8 cellular contexts compared by ENCODE assay signal in genomic region chr7:73005356-73005692, GRCh38. TPM values are rescaled to one million over a fixed set of nuclear protein-coding genes. Genes with fewer than 3 reads are reported as not detected.
DNase-seq lines count a peak whose midpoint lies in the region; ATAC-seq and TF ChIP-seq lines count a peak whose summit lies in the region.
"Not testable (repeated sequence)": the region's sequence is repeated elsewhere in the genome, so short reads cannot be mapped to it uniquely, and the experiment has no call there.

No MANE protein-coding gene starts in this region.

- peak overlapping the region; percentile 72 for H3K27ac ChIP-seq in CD8-positive, alpha-beta T cell (ENCODE audit: low read depth, low read length)

- not testable (repeated sequence) for H3K36me3 Mint-ChIP-seq in CD8-positive, alpha-beta T cell; activated naive CD8-positive, alpha-beta T cell treated with anti-CD3 and anti-CD28 coated beads, Interleukin-2, amount 50 U/mL, for 24 hours (ENCODE audit: low read depth)

- not testable (repeated sequence) for TF ChIP-seq CTCF in CD8-positive, alpha-beta T cell (IDR thresholded peaks at IDR 0.05); WI38 (IDR thresholded peaks at IDR 0.05; ENCODE audit: low read depth, low read length)

- CTCF ChIA-PET in CD8-positive, alpha-beta T cell (lab: Charles Lee) = not testable (repeated sequence)

- not testable (repeated sequence) for ATAC-seq in CD8-positive, alpha-beta T cell
- ATAC-seq in GM21529 (IDR thresholded peaks at IDR 0.05; ENCODE audit: unreplicated experiment) (peak; percentile 78), HG03378 (IDR thresholded peaks at IDR 0.05; ENCODE audit: unreplicated experiment) (peak; percentile 58)
- peak; percentile 91 for ATAC-seq in activated naive CD8-positive, alpha-beta T cell treated with anti-CD3 and anti-CD28 coated beads, Interleukin-2, amount 50 U/mL, for 24 hours

- not testable (repeated sequence) for H3K4me1 ChIP-seq in CD8-positive, alpha-beta T cell (ENCODE audit: insufficient read depth, low read length); neuron (ENCODE audit: insufficient read depth, low read length)

- H3K9me3 ChIP-seq in CD8-positive, alpha-beta T cell (ENCODE audit: low read length); neuron (ENCODE audit: low read length): not testable (repeated sequence)

- intact Hi-C loops in CD8-positive, alpha-beta T cell (cut with DNase I, micrococcal nuclease); cardiac septum (cut with DNase I): not testable (repeated sequence)

- not testable (repeated sequence) for H3K27me3 Mint-ChIP-seq in CD8-positive, alpha-beta T cell (ENCODE audit: low read depth); activated naive CD8-positive, alpha-beta T cell treated with anti-CD3 and anti-CD28 coated beads, Interleukin-2, amount 50 U/mL, for 24 hours

- not testable (repeated sequence) for H2AFZ ChIP-seq in neuron (ENCODE audit: low read depth, low read length)

- peak; percentile 31 to 81 (median 65) for DNase-seq in CD8-positive, alpha-beta T cell
- DNase-seq in activated naive CD8-positive, alpha-beta T cell treated with anti-CD3 and anti-CD28 coated beads, Interleukin-2, amount 50 U/mL, for 24 hours = peak; percentile 82
- DNase-seq in cardiac septum (ENCODE audit: low spot score) = peak; percentile 88
- peak; percentile 71 to 77 for DNase-seq in stimulated activated CD8-positive, alpha-beta memory T cell treated with anti-CD3 and anti-CD28 coated beads, Interleukin-15, amount 100 ng/mL, for 48 hours (ENCODE audit: low read depth in 2 of 2)

- peak overlapping the region; percentile 100 for H3K27ac Mint-ChIP-seq in CD8-positive, alpha-beta T cell
- H3K27ac Mint-ChIP-seq in activated naive CD8-positive, alpha-beta T cell treated with anti-CD3 and anti-CD28 coated beads, Interleukin-2, amount 50 U/mL, for 24 hours = peak overlapping the region; percentile 99

- POLR2A ChIA-PET in CD8-positive, alpha-beta T cell (lab: Charles Lee) = not testable (repeated sequence)

- H3K4me1 Mint-ChIP-seq in CD8-positive, alpha-beta T cell (ENCODE audit: low read depth) = not testable (repeated sequence)
- peaks cover 11% of the 10 kb centered on the region for H3K4me1 Mint-ChIP-seq in activated naive CD8-positive, alpha-beta T cell treated with anti-CD3 and anti-CD28 coated beads, Interleukin-2, amount 50 U/mL, for 24 hours

- not testable (repeated sequence) for H3K27me3 ChIP-seq in CD8-positive, alpha-beta T cell (ENCODE audit: insufficient read depth, low read length); neuron (ENCODE audit: insufficient read depth, low read length)

- peak overlapping the region; percentile 47 for H3K4me3 ChIP-seq in CD8-positive, alpha-beta T cell (ENCODE audit: low read depth, low read length)
- H3K4me3 ChIP-seq in WI38 (ENCODE audit: low read depth, low read length) (peak overlapping the region; percentile 57), neuron (ENCODE audit: low read length) (peak overlapping the region; percentile 57)

- peak overlapping the region; percentile 98 for H3K4me3 Mint-ChIP-seq in CD8-positive, alpha-beta T cell
- peak overlapping the region; percentile 95 for H3K4me3 Mint-ChIP-seq in activated naive CD8-positive, alpha-beta T cell treated with anti-CD3 and anti-CD28 coated beads, Interleukin-2, amount 50 U/mL, for 24 hours

- H3K9me3 Mint-ChIP-seq in CD8-positive, alpha-beta T cell; activated naive CD8-positive, alpha-beta T cell treated with anti-CD3 and anti-CD28 coated beads, Interleukin-2, amount 50 U/mL, for 24 hours: not testable (repeated sequence)

- not testable (repeated sequence) for H3K36me3 ChIP-seq in CD8-positive, alpha-beta T cell (ENCODE audit: insufficient read depth, low read length); neuron (ENCODE audit: insufficient read depth, low read length)

RNA-seq across cellular contexts. Expression of gene SPDYE8, which starts 24.2 kb away (rescaled TPM):
- not detected for total RNA-seq in CD8-positive, alpha-beta T cell
- not detected for total RNA-seq in cardiac septum

RNA-seq across cellular contexts. Expression of gene TRIM74, which starts 36.1 kb away (rescaled TPM):
- 1 to 10 TPM; 2.2 to 3.8 TPM for total RNA-seq in CD8-positive, alpha-beta T cell
- total RNA-seq in cardiac septum = 0.78 TPM

RNA-seq across cellular contexts. Expression of gene SPDYE11, which starts 52.4 kb away (rescaled TPM):
- not detected for total RNA-seq in CD8-positive, alpha-beta T cell
- not detected for total RNA-seq in cardiac septum
